In genomic region chr6:56689663-56690062, GRCh38 we compare ENCODE assay signal across 13 cellular contexts. TPM values are rescaled to one million over a fixed set of nuclear protein-coding genes. Genes with fewer than 3 reads are reported as not detected.
DNase-seq lines count a peak whose midpoint lies in the region; ATAC-seq and TF ChIP-seq lines count a peak whose summit lies in the region.
"Had no signal": no experiment of that assay in that cellular context is flagged by ENCODE, and none has a peak within 500 bp of the region (broad histone marks: within the 10 kb centered on the region; RNA-seq: fewer than 3 reads in every experiment).

No MANE protein-coding gene starts in this region.

- TF ChIP-seq CTCF in dorsolateral prefrontal cortex (IDR thresholded peaks at IDR 0.05 in 54 of 56, conservative IDR thresholded peaks at IDR 0.05 in 2 of 56; ENCODE audit: low read depth in 1 of 56, partially characterized antibody in 56 of 56) (no peak), mucosa of descending colon (IDR thresholded peaks at IDR 0.05) (no peak)

- H3K27me3 ChIP-seq in dorsolateral prefrontal cortex (no peaks in the 10 kb centered on the region), rectal smooth muscle tissue (ENCODE audit: control insufficient read depth, insufficient read depth, low read length) (no peaks in the 10 kb centered on the region)
- H3K27me3 ChIP-seq: BLaER1 had no signal

- ATAC-seq in GM18907 (IDR thresholded peaks at IDR 0.05; ENCODE audit: unreplicated experiment) (peak; percentile 6), HG03520 (IDR thresholded peaks at IDR 0.05; ENCODE audit: unreplicated experiment) (peak; percentile 12), mucosa of descending colon (no peak)
- ATAC-seq: stimulated activated naive CD8-positive, alpha-beta T cell treated with anti-CD3 and anti-CD28 coated beads, Interleukin-15, Interleukin-2, amounts not matched to agents 100 U/mL and 50 U/mL, for 24 hours had no signal

- H3K27ac ChIP-seq in dorsolateral prefrontal cortex (peak overlapping the region in 44 of 59 donors; percentile 4 to 94 (median 84)), rectal smooth muscle tissue (ENCODE audit: low read depth, low read length) (peak overlapping the region; percentile 30)
- H3K27ac ChIP-seq: BLaER1 had no signal

- H3K4me1 ChIP-seq in rectal smooth muscle tissue (ENCODE audit: control insufficient read depth, insufficient read depth, low read length) (peaks cover 33% of the 10 kb centered on the region), mucosa of descending colon (ENCODE audit: low read depth) (peaks cover 32% of the 10 kb centered on the region)
- H3K4me1 ChIP-seq: BLaER1 had no signal

- no peaks in the 10 kb centered on the region for H3K36me3 ChIP-seq in rectal smooth muscle tissue (ENCODE audit: control insufficient read depth, insufficient read depth, low read length)
- no peaks in the 10 kb centered on the region for H3K36me3 ChIP-seq in mucosa of descending colon (ENCODE audit: low read depth)
- H3K36me3 ChIP-seq: BLaER1 had no signal

- H3K9ac ChIP-seq in rectal smooth muscle tissue (ENCODE audit: low read length): no peak overlapping the region
- H3K9ac ChIP-seq: BLaER1 had no signal

- H3K9me3 ChIP-seq in mucosa of descending colon: no peaks in the 10 kb centered on the region
- H3K9me3 ChIP-seq: BLaER1 had no signal

- intact Hi-C loops in dorsolateral prefrontal cortex (cut with DNase I) (no loop called here), mucosa of descending colon (cut with DNase I, micrococcal nuclease) (no loop called here)

- no peak for DNase-seq in dorsolateral prefrontal cortex
- no peak for DNase-seq in COLO668 (lab: John Stamatoyannopoulos, UW; ENCODE audit: unreplicated experiment)
- no peak for DNase-seq in NCI-H128 (lab: John Stamatoyannopoulos, UW; ENCODE audit: unreplicated experiment)
- no peak for DNase-seq in mucosa of descending colon
- no peak for DNase-seq in NCI-H2029 treated with DMSO at 0.1 percent for 48 hours (lab: John Stamatoyannopoulos, UW)
- DNase-seq: activated CD4-positive, alpha-beta T cell treated with anti-CD3 and anti-CD28 coated beads for 4 hours; NCI-H2171 treated with DMSO at 0.1 percent for 48 hours; stimulated activated CD4-positive, alpha-beta T cell treated with anti-CD3 and anti-CD28 coated beads, Interleukin-4, amount 100 ng/mL, for 24 hours; stimulated activated naive CD8-positive, alpha-beta T cell treated with anti-CD3 and anti-CD28 coated beads, Interleukin-15, Interleukin-2, amounts not matched to agents 100 U/mL and 50 U/mL, for 24 hours had no signal

- H3K4me3 ChIP-seq in dorsolateral prefrontal cortex (peak overlapping the region in 53 of 59 donors; percentile 6 to 72 (median 48)), rectal smooth muscle tissue (ENCODE audit: low read length) (peak overlapping the region; percentile 5), mucosa of descending colon (no peak overlapping the region)
- H3K4me3 ChIP-seq: BLaER1 had no signal

RNA-seq across cellular contexts. Expression of gene DST, which starts 47.0 kb away (rescaled TPM):
- total RNA-seq in dorsolateral prefrontal cortex: 1,000 to 10,000 TPM in 3 of 120 experiments, 100 to 1,000 TPM in 117; 466 to 1,197 (median 668) TPM
- total RNA-seq in mucosa of descending colon: 100 to 1,000 TPM; 208 to 580 (median 356) TPM
